ENCODE assay signal across 7 cellular contexts in the genomic region with DNA sequence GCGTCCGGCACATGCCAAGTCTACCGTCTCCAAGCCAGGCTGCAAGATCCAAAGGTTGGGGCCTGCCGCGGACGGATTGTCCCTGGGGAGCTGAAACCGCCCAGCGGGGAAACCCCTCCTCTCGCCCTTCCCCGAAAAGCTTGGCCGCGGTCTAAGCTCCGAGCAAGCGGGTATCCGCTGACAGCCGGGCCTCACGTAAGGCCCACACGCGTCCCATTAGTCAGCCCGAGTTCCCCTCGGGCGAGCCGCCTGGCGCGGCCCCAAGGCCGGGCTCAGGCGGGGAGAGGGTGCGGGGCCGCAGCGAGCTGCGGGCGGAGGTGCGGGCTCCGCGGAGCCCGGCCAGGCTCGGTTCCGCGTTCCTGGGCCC. TPM values are rescaled to one million over a fixed set of nuclear protein-coding genes. Genes with fewer than 3 reads are reported as not detected.
DNase-seq lines count a peak whose midpoint lies in the region.

No MANE protein-coding gene starts in this region.

- H4K91ac ChIP-seq in neuronal stem cell (ENCODE audit: low read depth, low read length, poor library complexity), result no peak overlapping the region

- H3K36me3 ChIP-seq in GM23248 (ENCODE audit: low read depth), result no peaks in the 10 kb centered on the region
- no peaks in the 10 kb centered on the region for H3K36me3 ChIP-seq in SK-N-MC (ENCODE audit: insufficient read depth, low read length)
- H3K36me3 ChIP-seq in esophagus (ENCODE audit: control insufficient read depth in 2 of 2, insufficient read depth in 2 of 2, low read length in 1 of 2), result no peaks in the 10 kb centered on the region
- H3K36me3 ChIP-seq in neuronal stem cell (replicated peaks in 1 of 2; ENCODE audit: control insufficient read depth in 2 of 2, insufficient read depth in 2 of 2, low read length in 2 of 2), result no peaks in the 10 kb centered on the region

- no peak overlapping the region for H3K23ac ChIP-seq in neuronal stem cell (ENCODE audit: low read depth, low read length, poor library complexity)

- peak overlapping the region; percentile 90 for H3K9ac ChIP-seq in GM23248
- H3K9ac ChIP-seq in SK-N-MC (ENCODE audit: insufficient read length), result no peak overlapping the region
- H3K9ac ChIP-seq in neuronal stem cell (ENCODE audit: low read depth, low read length, poor library complexity), result peak overlapping the region; percentile 21

- H3K4me2 ChIP-seq in GM23248 (ENCODE audit: unreplicated experiment) (peak overlapping the region; percentile 57), neuronal stem cell (ENCODE audit: insufficient read depth, low read length, poor library complexity, severe bottlenecking) (peak overlapping the region; percentile 73)

- H3K79me1 ChIP-seq in neuronal stem cell (ENCODE audit: low read depth, low read length), result peaks cover 5% of the 10 kb centered on the region

- H3K14ac ChIP-seq in neuronal stem cell (ENCODE audit: low read length), result no peak overlapping the region

- no peak overlapping the region for H4K8ac ChIP-seq in neuronal stem cell (ENCODE audit: low read depth, low read length)

- H4K20me1 ChIP-seq in GM23248 (ENCODE audit: insufficient read depth), result no peaks in the 10 kb centered on the region

- H2BK15ac ChIP-seq in neuronal stem cell (ENCODE audit: low read length), result no peak overlapping the region

- H3K9me2 ChIP-seq in GM23248 (ENCODE audit: insufficient read depth), result no peaks in the 10 kb centered on the region

- no peak overlapping the region for H2AK5ac ChIP-seq in neuronal stem cell (ENCODE audit: low read depth, low read length)

- H3F3A ChIP-seq in GM23248 (ENCODE audit: insufficient read depth), result peaks cover 6% of the 10 kb centered on the region

- no peak overlapping the region for H2BK120ac ChIP-seq in neuronal stem cell (ENCODE audit: low read depth, low read length)

- H2AFZ ChIP-seq in GM23248, result no peak overlapping the region
- no peak overlapping the region for H2AFZ ChIP-seq in neuronal stem cell (ENCODE audit: low read length)

- 0 to 2% methylated on average over 14 to 23 of the region's 39 CpGs for WGBS in GM23248 (ENCODE audit: low coverage in 1 of 2, low lambda C conversion rate in 2 of 2, missing lambda C conversion rate in 2 of 2), 2 experiments
- WGBS in esophagus, 2 donors, result 1 to 7% methylated on average over 39 of the region's 39 CpGs
- WGBS in neuronal stem cell (ENCODE audit: extremely low coverage in 2 of 2, insufficient read length in 2 of 2, insufficient replicate concordance in 1 of 2), 2 donors, result no CpG with 5 or more reads among the region's 39 CpGs

- in situ Hi-C loops in GM23248 (cut with MboI), result no loop called here

- peak overlapping the region; percentile 76 for H3K4me3 ChIP-seq in GM23248
- peak overlapping the region; percentile 80 for H3K4me3 ChIP-seq in SK-N-MC
- peak overlapping the region; percentile 50 to 54 for H3K4me3 ChIP-seq in esophagus (ENCODE audit: low read depth in 1 of 2, low read length in 2 of 2)
- H3K4me3 ChIP-seq in neuronal stem cell (ENCODE audit: low read length in 2 of 2), result peak overlapping the region; percentile 61 to 74

- H3K4ac ChIP-seq in neuronal stem cell (ENCODE audit: low read length), result no peak overlapping the region

- H3K18ac ChIP-seq in neuronal stem cell (ENCODE audit: low read length), result peak overlapping the region; percentile 85

- H3K27ac ChIP-seq in GM23248 (peak overlapping the region; percentile 72), SK-N-MC (peak overlapping the region; percentile 42; the same call in 1 of the 2 replicates), esophagus (ENCODE audit: low read depth in 2 of 2, low read length in 1 of 2) (peak overlapping the region; percentile 67 to 83), neuronal stem cell (replicated peaks; ENCODE audit: low read length) (no peak overlapping the region)

- no peaks in the 10 kb centered on the region for H3K27me3 ChIP-seq in GM23248 (replicated peaks; ENCODE audit: insufficient read depth)
- H3K27me3 ChIP-seq in esophagus (ENCODE audit: control insufficient read depth in 1 of 2, insufficient read depth in 2 of 2, low read length in 2 of 2), result no peaks in the 10 kb centered on the region
- peaks cover 0 to 15% (median 0%) of the 10 kb centered on the region in 3 experiments for H3K27me3 ChIP-seq in neuronal stem cell (ENCODE audit: control insufficient read depth in 3 of 3, insufficient read depth in 3 of 3, low read depth in 1 of 3, low read length in 3 of 3)

- DNase-seq in ELR (ENCODE audit: low read depth) (peak; percentile 75), GM23248 (peak; percentile 84), SK-N-MC (ENCODE audit: low read depth, low spot score) (no peak), neuronal stem cell (ENCODE audit: low spot score) (no peak), epidermal melanocyte (ENCODE audit: insufficient read length, low spot score) (no peak), SHP77 (lab: John Stamatoyannopoulos, UW) (no peak)

- no peak overlapping the region for H2BK12ac ChIP-seq in neuronal stem cell (ENCODE audit: low read length)

- H3K9me3 ChIP-seq in GM23248 (ENCODE audit: low read depth) (no peaks in the 10 kb centered on the region), SK-N-MC (ENCODE audit: low read depth, low read length) (no peaks in the 10 kb centered on the region), esophagus (ENCODE audit: control insufficient read depth in 2 of 2, insufficient read depth in 1 of 2, low read depth in 1 of 2, low read length in 1 of 2) (no peaks in the 10 kb centered on the region), neuronal stem cell (replicated peaks in 1 of 2; ENCODE audit: control insufficient read depth in 2 of 2, insufficient read depth in 1 of 2, low read depth in 1 of 2, low read length in 2 of 2) (no peaks in the 10 kb centered on the region)

- no peak overlapping the region for H2BK5ac ChIP-seq in neuronal stem cell (ENCODE audit: low read length)

- H3K79me2 ChIP-seq in GM23248 (ENCODE audit: insufficient read depth), result no peaks in the 10 kb centered on the region

- peaks cover 16% of the 10 kb centered on the region for H3K4me1 ChIP-seq in GM23248 (ENCODE audit: insufficient read depth)
- peaks cover 6 to 15% of the 10 kb centered on the region in 2 donors for H3K4me1 ChIP-seq in esophagus (ENCODE audit: control insufficient read depth in 2 of 2, insufficient read depth in 2 of 2, low read length in 1 of 2)
- H3K4me1 ChIP-seq in neuronal stem cell (ENCODE audit: control insufficient read depth in 2 of 2, insufficient read depth in 1 of 2, low read depth in 1 of 2, low read length in 2 of 2), result peaks cover 17 to 31% of the 10 kb centered on the region in 2 donors

RNA-seq across cellular contexts. Expression of a gene that starts 6.9 kb away (rescaled TPM):
- 17.6 and 19.7 TPM in 2 replicates for total RNA-seq in GM23248 (2014; rRNA removed; shearing (Covaris generic))
- polyA plus RNA-seq in GM23248 (2016; fragmentation: Nextera tagmentation; extraction: Ambion mirVana) (9.1 and 10.2 TPM in 2 replicates), esophagus (10 to 100 TPM in 1 of 2 donors, 1 to 10 TPM in 1; 9.6 to 10.7 TPM)
- polyA plus RNA-seq in neuronal stem cell (2013, experiment 1 of 2), result 5.4 TPM
- polyA plus RNA-seq in neuronal stem cell (2013, experiment 2 of 2), result 5.2 TPM

Comparison
In these comparisons a context has a peak if more than half of its experiments do, and no peak if none do; other contexts are left out.
1. DNase-seq: peak in ELR (single experiment) and GM23248 (single experiment); none in SK-N-MC (single experiment), neuronal stem cell (single experiment), epidermal melanocyte (single experiment) and SHP77 (0 of 2).
2. Peak in every context shown above with its lines, with median percentiles within 50 percentile points of each other: H3K4me3 ChIP-seq.